14 cellular contexts compared by ENCODE assay signal in genomic region chr17:81364278-81365147, GRCh38. TPM values are rescaled to one million over a fixed set of nuclear protein-coding genes. Genes with fewer than 3 reads are reported as not detected.
DNase-seq lines count a peak whose midpoint lies in the region; ATAC-seq and TF ChIP-seq lines count a peak whose summit lies in the region.
"Had no signal": no experiment of that assay in that cellular context is flagged by ENCODE, and none has a peak within 500 bp of the region (broad histone marks: within the 10 kb centered on the region; RNA-seq: fewer than 3 reads in every experiment).

No MANE protein-coding gene starts in this region.

- intact Hi-C loops in heart left ventricle (cut with DNase I), result no loop called here
- intact Hi-C loops in left cardiac atrium (cut with DNase I), result no loop called here
- intact Hi-C loops in dendritic cell treated with granulocyte-macrophage colony-stimulating factor and Interleukin-4, amounts not matched to agents 40 ng/mL and 50 ng/mL, for 4 days (cut with micrococcal nuclease), result no loop called here

- H3K4me3 Mint-ChIP-seq in dendritic cell treated with granulocyte-macrophage colony-stimulating factor and Interleukin-4, amounts not matched to agents 40 ng/mL and 50 ng/mL, for 4 days, result no peak overlapping the region
- peak overlapping the region; percentile 59 for H3K4me3 Mint-ChIP-seq in type B pancreatic cell
- H3K4me3 Mint-ChIP-seq: neural crest cell had no signal

- H3K36me3 Mint-ChIP-seq in dendritic cell treated with granulocyte-macrophage colony-stimulating factor and Interleukin-4, amounts not matched to agents 40 ng/mL and 50 ng/mL, for 4 days (ENCODE audit: low read depth), result no peaks in the 10 kb centered on the region
- no peaks in the 10 kb centered on the region for H3K36me3 Mint-ChIP-seq in type B pancreatic cell
- H3K36me3 Mint-ChIP-seq: T-cell had no signal

- H3K9me3 ChIP-seq in heart left ventricle (no peaks in the 10 kb centered on the region), mucosa of rectum (ENCODE audit: control insufficient read depth in 2 of 2, low read length in 2 of 2) (no peaks in the 10 kb centered on the region)

- no peaks in the 10 kb centered on the region for H3K36me3 ChIP-seq in heart left ventricle
- H3K36me3 ChIP-seq in mucosa of rectum (ENCODE audit: control insufficient read depth in 2 of 2, insufficient read depth in 2 of 2, low read length in 2 of 2), result no peaks in the 10 kb centered on the region

- H3K27me3 ChIP-seq in heart left ventricle (peaks cover 0 to 15% (median 0%) of the 10 kb centered on the region in 9 donors), mucosa of rectum (ENCODE audit: control insufficient read depth in 2 of 2, insufficient read depth in 2 of 2, low read length in 2 of 2) (no peaks in the 10 kb centered on the region)

- ATAC-seq in heart left ventricle (no peak), left cardiac atrium (no peak), GM21723 (IDR thresholded peaks at IDR 0.05; ENCODE audit: unreplicated experiment) (no peak)
- ATAC-seq: stimulated activated naive CD8-positive, alpha-beta T cell treated with anti-CD3 and anti-CD28 coated beads, Interleukin-15, Interleukin-2, amounts not matched to agents 100 U/mL and 50 U/mL, for 24 hours had no signal

- no peak overlapping the region for H3K27ac ChIP-seq in heart left ventricle
- peak overlapping the region; percentile 89 to 90 for H3K27ac ChIP-seq in mucosa of rectum (ENCODE audit: low read depth in 2 of 2, low read length in 2 of 2)

- peaks cover 41% of the 10 kb centered on the region for H3K4me1 Mint-ChIP-seq in dendritic cell treated with granulocyte-macrophage colony-stimulating factor and Interleukin-4, amounts not matched to agents 40 ng/mL and 50 ng/mL, for 4 days (ENCODE audit: low read depth)
- H3K4me1 Mint-ChIP-seq in type B pancreatic cell (ENCODE audit: unreplicated experiment), result peaks cover 32% of the 10 kb centered on the region

- peak overlapping the region; percentile 68 to 77 for H3K9ac ChIP-seq in mucosa of rectum (ENCODE audit: low read depth in 1 of 2, low read length in 2 of 2)

- H3K4me1 ChIP-seq in heart left ventricle (peaks cover 0 to 20% (median 12%) of the 10 kb centered on the region in 12 donors), mucosa of rectum (ENCODE audit: control insufficient read depth in 2 of 2, insufficient read depth in 2 of 2, low read length in 2 of 2) (peaks cover 25 to 33% of the 10 kb centered on the region in 2 donors)

- H3K27me3 Mint-ChIP-seq in dendritic cell treated with granulocyte-macrophage colony-stimulating factor and Interleukin-4, amounts not matched to agents 40 ng/mL and 50 ng/mL, for 4 days, result peaks cover 90% of the 10 kb centered on the region
- H3K27me3 Mint-ChIP-seq in type B pancreatic cell, result peaks cover 9% of the 10 kb centered on the region

- H3K4me3 ChIP-seq in heart left ventricle, result peak overlapping the region in 7 of 12 donors; percentile 23 to 50 (median 33)
- H3K4me3 ChIP-seq in mucosa of rectum (ENCODE audit: low read length in 2 of 2), result peak overlapping the region; percentile 48 to 58

- H3K27ac Mint-ChIP-seq in dendritic cell treated with granulocyte-macrophage colony-stimulating factor and Interleukin-4, amounts not matched to agents 40 ng/mL and 50 ng/mL, for 4 days, result peak overlapping the region; percentile 70
- no peak overlapping the region for H3K27ac Mint-ChIP-seq in type B pancreatic cell
- H3K27ac Mint-ChIP-seq: effector memory CD8-positive, alpha-beta T cell; T-cell had no signal

- 81 to 96% (median 84%) methylated on average over 7 to 26 of the region's 26 CpGs for WGBS in heart left ventricle, 4 donors

- H3K9me3 Mint-ChIP-seq in dendritic cell treated with granulocyte-macrophage colony-stimulating factor and Interleukin-4, amounts not matched to agents 40 ng/mL and 50 ng/mL, for 4 days, result no peaks in the 10 kb centered on the region
- no peaks in the 10 kb centered on the region for H3K9me3 Mint-ChIP-seq in type B pancreatic cell
- H3K9me3 Mint-ChIP-seq: effector memory CD8-positive, alpha-beta T cell; neural crest cell; T-cell had no signal

- DNase-seq in heart left ventricle (no peak), left cardiac atrium (no peak), type B pancreatic cell (ENCODE audit: extremely low spot score, unreplicated experiment) (no peak), NOMO-1 (lab: John Stamatoyannopoulos, UW; ENCODE audit: unreplicated experiment in 2 of 2) (no peak)
- no peak for DNase-seq in activated CD8-positive, alpha-beta memory T cell treated with anti-CD3 and anti-CD28 coated beads, Interleukin-2, amount 50 U/mL, for 4 hours
- DNase-seq: effector memory CD8-positive, alpha-beta T cell; NK-92 treated with Interleukin-12 subunit alpha and Interleukin-12 subunit beta, amount 100 ng/mL, for 24 hours; stimulated activated naive CD8-positive, alpha-beta T cell treated with anti-CD3 and anti-CD28 coated beads, Interleukin-15, Interleukin-2, amounts not matched to agents 100 U/mL and 50 U/mL, for 24 hours had no signal

- TF ChIP-seq CTCF in heart left ventricle (IDR thresholded peaks at IDR 0.05) (no peak), type B pancreatic cell (conservative IDR thresholded peaks at IDR 0.05) (no peak)

- TF ChIP-seq POLR2A in heart left ventricle (IDR thresholded peaks at IDR 0.05), result no peak

RNA-seq across cellular contexts. Expression of gene BAHCC1, which starts 30.7 kb away (rescaled TPM):
- total RNA-seq in heart left ventricle (10 to 100 TPM in 3 of 9 donors, 1 to 10 TPM in 6; 6.0 to 19.6 (median 9.3) TPM), left cardiac atrium (1 to 10 TPM; 8.3 to 9.9 TPM), type B pancreatic cell (ENCODE audit: low replicate concordance) (23.0 and 74.3 TPM in 2 replicates)
- 1 to 10 TPM; 7.6 to 8.5 TPM for polyA plus RNA-seq in heart left ventricle
- total RNA-seq: activated CD8-positive, alpha-beta memory T cell treated with anti-CD3 and anti-CD28 coated beads for 36 hours had no signal

Comparison
In these comparisons a context has a peak if more than half of its experiments do, and no peak if none do; other contexts are left out.
1. H3K27ac ChIP-seq: peak in mucosa of rectum (2 of 2); none in heart left ventricle (0 of 12).